In genomic region chr10:14658331-14659122, GRCh38 we compare ENCODE assay signal across 9 cellular contexts.
DNase-seq lines count a peak whose midpoint lies in the region; ATAC-seq and TF ChIP-seq lines count a peak whose summit lies in the region.
"Had no signal": no experiment of that assay in that cellular context is flagged by ENCODE, and none has a peak within 500 bp of the region (broad histone marks: within the 10 kb centered on the region; RNA-seq: fewer than 3 reads in every experiment).

No MANE protein-coding gene starts in this region.

- H3K4me2 ChIP-seq in PC-9, result peak overlapping the region; percentile 63

- peak overlapping the region; percentile 96 for H3K27ac Mint-ChIP-seq in activated T-cell treated with anti-CD3 and anti-CD28 coated beads, Interleukin-2, amount 50 U/mL, for 24 hours
- peak overlapping the region; percentile 94 for H3K27ac Mint-ChIP-seq in stimulated activated naive CD8-positive, alpha-beta T cell treated with anti-CD3 and anti-CD28 coated beads, Interleukin-15, amount 100 ng/mL, for 72 hours

- peaks cover 62% of the 10 kb centered on the region for H3K4me1 ChIP-seq in PC-9 (replicated peaks; ENCODE audit: insufficient read depth)

- CTCF ChIA-PET in PC-9 (lab: Charles Lee), result no interaction called here

- intact Hi-C loops in PC-9 (cut with micrococcal nuclease; ENCODE audit: unreplicated experiment), result no loop called here

- no peaks in the 10 kb centered on the region; the same call in 1 of the 2 replicates for H3K9me3 ChIP-seq in PC-9 (ENCODE audit: insufficient read depth, low read depth)
- H3K9me3 ChIP-seq: BE2C had no signal

- H3F3A ChIP-seq in PC-9 (ENCODE audit: insufficient read depth, low read depth), result peaks cover 51% of the 10 kb centered on the region

- ATAC-seq in stimulated activated naive CD8-positive, alpha-beta T cell treated with anti-CD3 and anti-CD28 coated beads, Interleukin-15, amount 100 ng/mL, for 72 hours, result no peak

- H3K79me2 ChIP-seq in PC-9 (ENCODE audit: low read depth), result no peaks in the 10 kb centered on the region

- no peak for DNase-seq in activated T-cell treated with anti-CD3 and anti-CD28 coated beads, Interleukin-2, amount 50 U/mL, for 24 hours
- no peak for DNase-seq in activated T-cell treated with anti-CD3 and anti-CD28 coated beads, Interleukin-2, amount 50 U/mL, for 1 hour
- DNase-seq in PC-9 (peak; percentile 24 to 95), epithelial cell of proximal tubule (ENCODE audit: low read depth) (peak; percentile 99), SHP77 treated with DMSO at 0.1 percent for 48 hours (lab: John Stamatoyannopoulos, UW) (no peak), NCI-H1694 treated with DMSO at 0.1 percent for 48 hours (lab: John Stamatoyannopoulos, UW) (no peak), G401 (ENCODE audit: low spot score) (no peak)
- DNase-seq in stimulated activated naive CD8-positive, alpha-beta T cell treated with anti-CD3 and anti-CD28 coated beads, Interleukin-15, amount 100 ng/mL, for 72 hours, result no peak
- DNase-seq: BE2C had no signal

- H3K4me3 ChIP-seq in PC-9, result 0 out of 2 replicates have a peak overlapping the region, but pooled peaks have one; percentile 21
- no peak overlapping the region for H3K4me3 ChIP-seq in epithelial cell of proximal tubule (ENCODE audit: low read depth, low read length)

- no peaks in the 10 kb centered on the region for H3K9me2 ChIP-seq in PC-9 (ENCODE audit: insufficient read depth)

- no peaks in the 10 kb centered on the region for H3K27me3 Mint-ChIP-seq in activated T-cell treated with anti-CD3 and anti-CD28 coated beads, Interleukin-2, amount 50 U/mL, for 24 hours
- no peaks in the 10 kb centered on the region for H3K27me3 Mint-ChIP-seq in stimulated activated naive CD8-positive, alpha-beta T cell treated with anti-CD3 and anti-CD28 coated beads, Interleukin-15, amount 100 ng/mL, for 72 hours

- no peaks in the 10 kb centered on the region for H4K20me1 ChIP-seq in PC-9 (ENCODE audit: insufficient read depth)

- peak overlapping the region; percentile 67 for H3K4me3 Mint-ChIP-seq in activated T-cell treated with anti-CD3 and anti-CD28 coated beads, Interleukin-2, amount 50 U/mL, for 24 hours
- H3K4me3 Mint-ChIP-seq in stimulated activated naive CD8-positive, alpha-beta T cell treated with anti-CD3 and anti-CD28 coated beads, Interleukin-15, amount 100 ng/mL, for 72 hours, result peak overlapping the region; percentile 59 to 66

- POLR2A ChIA-PET in PC-9 (lab: Charles Lee; ENCODE audit: unreplicated experiment), result no interaction called here

- H3K27ac ChIP-seq in PC-9, result peak overlapping the region; percentile 86

- peaks cover 77% of the 10 kb centered on the region for H3K4me1 Mint-ChIP-seq in activated T-cell treated with anti-CD3 and anti-CD28 coated beads, Interleukin-2, amount 50 U/mL, for 24 hours (ENCODE audit: low read depth)
- peaks cover 93% of the 10 kb centered on the region for H3K4me1 Mint-ChIP-seq in stimulated activated naive CD8-positive, alpha-beta T cell treated with anti-CD3 and anti-CD28 coated beads, Interleukin-15, amount 100 ng/mL, for 72 hours

- peaks cover 4% of the 10 kb centered on the region for H3K36me3 Mint-ChIP-seq in activated T-cell treated with anti-CD3 and anti-CD28 coated beads, Interleukin-2, amount 50 U/mL, for 24 hours (ENCODE audit: low read depth)

- peaks cover 19% of the 10 kb centered on the region for H3K9me3 Mint-ChIP-seq in activated T-cell treated with anti-CD3 and anti-CD28 coated beads, Interleukin-2, amount 50 U/mL, for 24 hours
- H3K9me3 Mint-ChIP-seq in stimulated activated naive CD8-positive, alpha-beta T cell treated with anti-CD3 and anti-CD28 coated beads, Interleukin-15, amount 100 ng/mL, for 72 hours, result peaks cover 25 to 41% of the 10 kb centered on the region in 2 donors

- no peaks in the 10 kb centered on the region for H3K27me3 ChIP-seq in PC-9 (ENCODE audit: insufficient read depth, low read depth)
- H3K27me3 ChIP-seq: BE2C had no signal

- BruUV-seq in PC-9 (replicated peaks; lab: Mats Ljungman, UMichigan), result no TSS peak

- in situ Hi-C loops in G401 (cut with HindIII; ENCODE audit: low sequenced_read_pairs), result no loop called here

- no peak for TF ChIP-seq CTCF in PC-9 (conservative IDR thresholded peaks at IDR 0.05)
- no peak for TF ChIP-seq CTCF in epithelial cell of proximal tubule (conservative IDR thresholded peaks at IDR 0.05; ENCODE audit: low read depth, low read length)

- 0 out of 2 replicates have a peak overlapping the region, but pooled peaks have one; percentile 20 for H2AFZ ChIP-seq in PC-9

- no peaks in the 10 kb centered on the region for H3K36me3 ChIP-seq in PC-9 (ENCODE audit: low read depth)
- H3K36me3 ChIP-seq: BE2C had no signal

Comparison
In these comparisons a context has a peak if more than half of its experiments do, and no peak if none do; other contexts are left out.
1. DNase-seq: peak in PC-9 (2 of 2) and epithelial cell of proximal tubule (single experiment); none in activated T-cell treated with anti-CD3 and anti-CD28 coated beads, Interleukin-2, amount 50 U/mL, for 24 hours (single experiment), activated T-cell treated with anti-CD3 and anti-CD28 coated beads, Interleukin-2, amount 50 U/mL, for 1 hour (single experiment), stimulated activated naive CD8-positive, alpha-beta T cell treated with anti-CD3 and anti-CD28 coated beads, Interleukin-15, amount 100 ng/mL, for 72 hours (0 of 2), SHP77 treated with DMSO at 0.1 percent for 48 hours (single experiment), NCI-H1694 treated with DMSO at 0.1 percent for 48 hours (single experiment) and G401 (single experiment).